In the genomic region with DNA sequence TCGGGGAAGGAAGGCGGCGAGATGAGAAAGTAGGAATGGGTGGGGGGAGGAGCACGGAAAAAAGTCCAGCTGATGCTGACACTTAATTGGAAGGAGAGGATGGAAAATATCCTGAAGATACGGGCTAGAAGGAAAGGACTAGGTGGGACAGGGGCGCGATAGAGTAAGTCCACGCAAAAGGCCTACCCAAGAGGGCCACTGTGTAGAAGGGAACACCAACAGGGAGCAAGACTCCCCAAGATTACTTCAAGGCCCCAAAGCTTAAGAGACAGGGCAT, we compare ENCODE assay signal across 1 cellular context.
TF ChIP-seq lines count a peak whose summit lies in the region.

No MANE protein-coding gene starts in this region.

TF ChIP-seq in GM23338, 12 proteins besides CTCF, POLR2A, EP300 and RAD21 (continued from another document):
- TF ChIP-seq, protein P1, sequence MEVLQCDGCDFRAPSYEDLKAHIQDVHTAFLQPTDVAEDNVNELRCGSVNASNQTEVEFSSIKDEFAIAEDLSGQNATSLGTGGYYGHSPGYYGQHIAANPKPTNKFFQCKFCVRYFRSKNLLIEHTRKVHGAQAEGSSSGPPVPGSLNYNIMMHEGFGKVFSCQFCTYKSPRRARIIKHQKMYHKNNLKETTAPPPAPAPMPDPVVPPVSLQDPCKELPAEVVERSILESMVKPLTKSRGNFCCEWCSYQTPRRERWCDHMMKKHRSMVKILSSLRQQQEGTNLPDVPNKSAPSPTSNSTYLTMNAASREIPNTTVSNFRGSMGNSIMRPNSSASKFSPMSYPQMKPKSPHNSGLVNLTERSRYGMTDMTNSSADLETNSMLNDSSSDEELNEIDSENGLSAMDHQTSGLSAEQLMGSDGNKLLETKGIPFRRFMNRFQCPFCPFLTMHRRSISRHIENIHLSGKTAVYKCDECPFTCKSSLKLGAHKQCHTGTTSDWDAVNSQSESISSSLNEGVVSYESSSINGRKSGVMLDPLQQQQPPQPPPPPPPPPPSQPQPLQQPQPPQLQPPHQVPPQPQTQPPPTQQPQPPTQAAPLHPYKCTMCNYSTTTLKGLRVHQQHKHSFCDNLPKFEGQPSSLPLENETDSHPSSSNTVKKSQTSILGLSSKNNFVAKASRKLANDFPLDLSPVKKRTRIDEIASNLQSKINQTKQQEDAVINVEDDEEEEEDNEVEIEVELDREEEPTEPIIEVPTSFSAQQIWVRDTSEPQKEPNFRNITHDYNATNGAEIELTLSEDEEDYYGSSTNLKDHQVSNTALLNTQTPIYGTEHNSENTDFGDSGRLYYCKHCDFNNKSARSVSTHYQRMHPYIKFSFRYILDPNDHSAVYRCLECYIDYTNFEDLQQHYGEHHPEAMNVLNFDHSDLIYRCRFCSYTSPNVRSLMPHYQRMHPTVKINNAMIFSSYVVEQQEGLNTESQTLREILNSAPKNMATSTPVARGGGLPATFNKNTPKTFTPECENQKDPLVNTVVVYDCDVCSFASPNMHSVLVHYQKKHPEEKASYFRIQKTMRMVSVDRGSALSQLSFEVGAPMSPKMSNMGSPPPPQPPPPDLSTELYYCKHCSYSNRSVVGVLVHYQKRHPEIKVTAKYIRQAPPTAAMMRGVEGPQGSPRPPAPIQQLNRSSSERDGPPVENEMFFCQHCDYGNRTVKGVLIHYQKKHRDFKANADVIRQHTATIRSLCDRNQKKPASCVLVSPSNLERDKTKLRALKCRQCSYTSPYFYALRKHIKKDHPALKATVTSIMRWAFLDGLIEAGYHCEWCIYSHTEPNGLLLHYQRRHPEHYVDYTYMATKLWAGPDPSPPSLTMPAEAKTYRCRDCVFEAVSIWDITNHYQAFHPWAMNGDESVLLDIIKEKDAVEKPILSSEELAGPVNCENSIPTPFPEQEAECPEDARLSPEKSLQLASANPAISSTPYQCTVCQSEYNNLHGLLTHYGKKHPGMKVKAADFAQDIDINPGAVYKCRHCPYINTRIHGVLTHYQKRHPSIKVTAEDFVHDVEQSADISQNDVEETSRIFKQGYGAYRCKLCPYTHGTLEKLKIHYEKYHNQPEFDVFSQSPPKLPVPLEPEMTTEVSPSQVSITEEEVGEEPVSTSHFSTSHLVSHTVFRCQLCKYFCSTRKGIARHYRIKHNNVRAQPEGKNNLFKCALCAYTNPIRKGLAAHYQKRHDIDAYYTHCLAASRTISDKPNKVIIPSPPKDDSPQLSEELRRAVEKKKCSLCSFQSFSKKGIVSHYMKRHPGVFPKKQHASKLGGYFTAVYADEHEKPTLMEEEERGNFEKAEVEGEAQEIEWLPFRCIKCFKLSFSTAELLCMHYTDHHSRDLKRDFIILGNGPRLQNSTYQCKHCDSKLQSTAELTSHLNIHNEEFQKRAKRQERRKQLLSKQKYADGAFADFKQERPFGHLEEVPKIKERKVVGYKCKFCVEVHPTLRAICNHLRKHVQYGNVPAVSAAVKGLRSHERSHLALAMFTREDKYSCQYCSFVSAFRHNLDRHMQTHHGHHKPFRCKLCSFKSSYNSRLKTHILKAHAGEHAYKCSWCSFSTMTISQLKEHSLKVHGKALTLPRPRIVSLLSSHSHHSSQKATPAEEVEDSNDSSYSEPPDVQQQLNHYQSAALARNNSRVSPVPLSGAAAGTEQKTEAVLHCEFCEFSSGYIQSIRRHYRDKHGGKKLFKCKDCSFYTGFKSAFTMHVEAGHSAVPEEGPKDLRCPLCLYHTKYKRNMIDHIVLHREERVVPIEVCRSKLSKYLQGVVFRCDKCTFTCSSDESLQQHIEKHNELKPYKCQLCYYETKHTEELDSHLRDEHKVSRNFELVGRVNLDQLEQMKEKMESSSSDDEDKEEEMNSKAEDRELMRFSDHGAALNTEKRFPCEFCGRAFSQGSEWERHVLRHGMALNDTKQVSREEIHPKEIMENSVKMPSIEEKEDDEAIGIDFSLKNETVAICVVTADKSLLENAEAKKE (CRISPR knock-in tag; IDR thresholded peaks at IDR 0.05), result no peak
- TF ChIP-seq, protein P2, sequence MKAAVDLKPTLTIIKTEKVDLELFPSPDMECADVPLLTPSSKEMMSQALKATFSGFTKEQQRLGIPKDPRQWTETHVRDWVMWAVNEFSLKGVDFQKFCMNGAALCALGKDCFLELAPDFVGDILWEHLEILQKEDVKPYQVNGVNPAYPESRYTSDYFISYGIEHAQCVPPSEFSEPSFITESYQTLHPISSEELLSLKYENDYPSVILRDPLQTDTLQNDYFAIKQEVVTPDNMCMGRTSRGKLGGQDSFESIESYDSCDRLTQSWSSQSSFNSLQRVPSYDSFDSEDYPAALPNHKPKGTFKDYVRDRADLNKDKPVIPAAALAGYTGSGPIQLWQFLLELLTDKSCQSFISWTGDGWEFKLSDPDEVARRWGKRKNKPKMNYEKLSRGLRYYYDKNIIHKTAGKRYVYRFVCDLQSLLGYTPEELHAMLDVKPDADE (IDR thresholded peaks at IDR 0.05), result no peak
- TF ChIP-seq STAT1 (IDR thresholded peaks at IDR 0.05; ENCODE audit: unreplicated experiment), result no peak
- no peak for TF ChIP-seq EZH2phosphoT487 (IDR thresholded peaks at IDR 0.05; ENCODE audit: unreplicated experiment)
- no peak for TF ChIP-seq ZNF331 (CRISPR knock-in tag; IDR thresholded peaks at IDR 0.05; ENCODE audit: low read depth)
- TF ChIP-seq POLR2AphosphoS5 (IDR thresholded peaks at IDR 0.05; ENCODE audit: low read depth), result no peak
- TF ChIP-seq, protein P3, sequence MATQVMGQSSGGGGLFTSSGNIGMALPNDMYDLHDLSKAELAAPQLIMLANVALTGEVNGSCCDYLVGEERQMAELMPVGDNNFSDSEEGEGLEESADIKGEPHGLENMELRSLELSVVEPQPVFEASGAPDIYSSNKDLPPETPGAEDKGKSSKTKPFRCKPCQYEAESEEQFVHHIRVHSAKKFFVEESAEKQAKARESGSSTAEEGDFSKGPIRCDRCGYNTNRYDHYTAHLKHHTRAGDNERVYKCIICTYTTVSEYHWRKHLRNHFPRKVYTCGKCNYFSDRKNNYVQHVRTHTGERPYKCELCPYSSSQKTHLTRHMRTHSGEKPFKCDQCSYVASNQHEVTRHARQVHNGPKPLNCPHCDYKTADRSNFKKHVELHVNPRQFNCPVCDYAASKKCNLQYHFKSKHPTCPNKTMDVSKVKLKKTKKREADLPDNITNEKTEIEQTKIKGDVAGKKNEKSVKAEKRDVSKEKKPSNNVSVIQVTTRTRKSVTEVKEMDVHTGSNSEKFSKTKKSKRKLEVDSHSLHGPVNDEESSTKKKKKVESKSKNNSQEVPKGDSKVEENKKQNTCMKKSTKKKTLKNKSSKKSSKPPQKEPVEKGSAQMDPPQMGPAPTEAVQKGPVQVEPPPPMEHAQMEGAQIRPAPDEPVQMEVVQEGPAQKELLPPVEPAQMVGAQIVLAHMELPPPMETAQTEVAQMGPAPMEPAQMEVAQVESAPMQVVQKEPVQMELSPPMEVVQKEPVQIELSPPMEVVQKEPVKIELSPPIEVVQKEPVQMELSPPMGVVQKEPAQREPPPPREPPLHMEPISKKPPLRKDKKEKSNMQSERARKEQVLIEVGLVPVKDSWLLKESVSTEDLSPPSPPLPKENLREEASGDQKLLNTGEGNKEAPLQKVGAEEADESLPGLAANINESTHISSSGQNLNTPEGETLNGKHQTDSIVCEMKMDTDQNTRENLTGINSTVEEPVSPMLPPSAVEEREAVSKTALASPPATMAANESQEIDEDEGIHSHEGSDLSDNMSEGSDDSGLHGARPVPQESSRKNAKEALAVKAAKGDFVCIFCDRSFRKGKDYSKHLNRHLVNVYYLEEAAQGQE (IDR thresholded peaks at IDR 0.05; ENCODE audit: unreplicated experiment), result no peak
- TF ChIP-seq ZNF114 (CRISPR knock-in tag; IDR thresholded peaks at IDR 0.05), result no peak
